ENCODE assay signal across 8 cellular contexts in the genomic region with DNA sequence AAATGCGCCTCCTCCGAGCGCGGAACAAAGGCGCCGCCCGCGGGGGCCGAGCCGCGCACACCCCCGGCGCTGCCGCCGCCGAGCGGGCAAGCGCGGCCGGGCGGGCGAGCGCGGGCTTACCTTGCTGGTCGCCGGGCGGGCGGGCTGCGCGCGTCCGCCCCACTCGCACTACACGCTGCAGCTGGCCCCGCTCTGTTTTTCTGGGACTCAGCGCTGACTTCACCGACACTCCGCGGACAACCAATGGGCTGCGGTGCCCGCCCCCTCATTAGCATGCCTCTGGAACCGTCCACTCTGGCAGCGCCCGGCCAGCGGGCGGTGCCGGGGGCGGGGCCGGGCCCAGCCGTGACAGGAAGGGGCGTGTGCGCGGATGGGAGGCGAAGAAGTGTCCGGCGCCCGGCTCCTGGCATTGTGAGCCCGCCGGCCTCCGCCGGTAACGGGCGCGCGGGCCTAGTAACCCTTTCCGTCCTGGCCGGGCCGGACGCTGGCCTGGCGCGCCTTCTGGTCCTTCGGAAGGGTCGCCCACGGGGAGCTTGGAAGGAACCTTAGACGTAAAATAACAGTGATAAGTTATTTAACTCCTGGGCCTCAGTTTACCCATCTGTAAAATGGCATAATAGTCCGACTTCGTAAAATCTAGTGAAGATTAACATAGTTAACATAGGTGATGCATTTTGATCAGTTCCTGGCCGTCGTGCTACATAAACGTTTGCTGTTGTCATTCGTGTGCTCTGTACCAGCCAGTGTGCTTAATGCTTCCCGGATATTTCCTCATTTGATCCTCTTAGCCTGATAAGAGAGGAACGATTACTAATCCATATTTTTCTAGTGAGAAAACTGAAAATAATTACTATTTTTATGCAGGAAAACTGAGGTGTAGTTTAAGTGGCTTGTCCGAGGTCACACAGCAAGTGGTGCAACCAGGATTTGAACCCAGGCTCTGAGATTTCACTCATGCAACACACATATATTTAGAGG. TPM values are rescaled to one million over a fixed set of nuclear protein-coding genes. Genes with fewer than 3 reads are reported as not detected.
DNase-seq lines count a peak whose midpoint lies in the region; ATAC-seq, FAIRE-seq and TF ChIP-seq lines count a peak whose summit lies in the region.

A gene (minus strand): TSS at position 172 of the 978 bp plus-strand sequence. CDS start 120,236 bp downstream, outside the sequence.

- H3K4me3 Mint-ChIP-seq in WTC11, result peak within 1 kb of the TSS; percentile 99

- H3K27ac ChIP-seq in small intestine (ENCODE audit: low read depth in 1 of 2, low read length in 1 of 2), result peak within 1 kb of the TSS; percentile 61 to 84

- H3K27me3 Mint-ChIP-seq in WTC11 (ENCODE audit: low read depth), result peaks cover 3% of the 10 kb centered on the region; the same call in 1 of the 2 replicates

- no peak for FAIRE-seq in bronchial epithelial cell (lab: Jason Lieb, UNC)
- no peak for FAIRE-seq in small intestine (lab: Jason Lieb, UNC)

- no peak for TF ChIP-seq CTCF in WTC11 (IDR thresholded peaks at IDR 0.05)
- no peak for TF ChIP-seq CTCF in bronchial epithelial cell (IDR thresholded peaks at IDR 0.05; ENCODE audit: insufficient read depth, low read length, severe bottlenecking)

- H3K27me3 ChIP-seq in bronchial epithelial cell (ENCODE audit: control insufficient read depth, insufficient read depth, low read length) (peaks cover 2% of the 10 kb centered on the region), small intestine (ENCODE audit: control insufficient read depth in 2 of 2, insufficient read depth in 2 of 2, low read length in 2 of 2) (no peaks in the 10 kb centered on the region)

- H3K4me1 Mint-ChIP-seq in WTC11, result peaks cover 45% of the 10 kb centered on the region

- no peaks in the 10 kb centered on the region for H3K36me3 ChIP-seq in bronchial epithelial cell (ENCODE audit: control insufficient read depth, insufficient read depth, low read length)
- no peaks in the 10 kb centered on the region for H3K36me3 ChIP-seq in small intestine (ENCODE audit: control insufficient read depth in 2 of 2, insufficient read depth in 2 of 2, low read length in 2 of 2)

- H3K9me3 ChIP-seq in small intestine (ENCODE audit: control insufficient read depth, low read depth), result no peaks in the 10 kb centered on the region

- POLR2A ChIA-PET in WTC11 (lab: Charles Lee), result no interaction called here

- ATAC-seq in GM18909 (IDR thresholded peaks at IDR 0.05; ENCODE audit: poor library complexity, unreplicated experiment) (peak; percentile 99), HG03159 (IDR thresholded peaks at IDR 0.05; ENCODE audit: unreplicated experiment) (peak; percentile 99), WTC11 (peak; percentile 93)

- H3K4me3 ChIP-seq in bronchial epithelial cell (ENCODE audit: low read depth, low read length) (peak within 1 kb of the TSS; percentile 50), small intestine (ENCODE audit: low read depth in 1 of 2, low read length in 2 of 2) (peak within 1 kb of the TSS; percentile 70 to 81)

- in situ Hi-C loops in ACHN (cut with HindIII; ENCODE audit: low pct_ligation_motif_present, low pct_unique_long_range_greater_than_20kb, low sequenced_read_pairs), result no loop called here

- peak; percentile 98 for DNase-seq in ACHN
- DNase-seq in NCI-H2227 (lab: John Stamatoyannopoulos, UW; ENCODE audit: unreplicated experiment), result peak; percentile 96
- DNase-seq in WTC11 (ENCODE audit: low spot score), result peak; percentile 95
- DNase-seq in bronchial epithelial cell (ENCODE audit: low read depth), result peak; percentile 91
- DNase-seq in iPS-NIHi7 (ENCODE audit: extremely low spot score), result peak; percentile 99
- peak; percentile 96 for DNase-seq in small intestine

- no peaks in the 10 kb centered on the region for H3K9me3 Mint-ChIP-seq in WTC11

- CTCF ChIA-PET in WTC11 (lab: Charles Lee), result interaction anchor here (0.8 to 1.8 kb wide), 3 partner anchors 40 to 346 kb away, joined by 3 to 6 read pairs (median 5); a partner anchor contains a TSS

- WGBS in small intestine, 3 donors, result 2 to 5% (median 4%) methylated on average over 75 to 84 of the region's 84 CpGs

- H3K36me3 Mint-ChIP-seq in WTC11, result no peaks in the 10 kb centered on the region

- peaks cover 0 to 2% of the 10 kb centered on the region in 2 donors for H3K4me1 ChIP-seq in small intestine (ENCODE audit: control insufficient read depth in 2 of 2, insufficient read depth in 1 of 2, low read depth in 1 of 2, low read length in 1 of 2)

- H3K27ac Mint-ChIP-seq in WTC11, result peak within 1 kb of the TSS; percentile 96

TF ChIP-seq in WTC11, 78 proteins besides CTCF, POLR2A, EP300 and RAD21 (continues in another document):
- TF ChIP-seq, protein P1, sequence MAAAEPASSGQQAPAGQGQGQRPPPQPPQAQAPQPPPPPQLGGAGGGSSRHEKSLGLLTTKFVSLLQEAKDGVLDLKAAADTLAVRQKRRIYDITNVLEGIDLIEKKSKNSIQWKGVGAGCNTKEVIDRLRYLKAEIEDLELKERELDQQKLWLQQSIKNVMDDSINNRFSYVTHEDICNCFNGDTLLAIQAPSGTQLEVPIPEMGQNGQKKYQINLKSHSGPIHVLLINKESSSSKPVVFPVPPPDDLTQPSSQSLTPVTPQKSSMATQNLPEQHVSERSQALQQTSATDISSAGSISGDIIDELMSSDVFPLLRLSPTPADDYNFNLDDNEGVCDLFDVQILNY (CRISPR knock-in tag; IDR thresholded peaks at IDR 0.05), result 0 out of 2 replicates have a peak, but pooled peaks have one; percentile 24
- TF ChIP-seq RELA (CRISPR knock-in tag; IDR thresholded peaks at IDR 0.05; ENCODE audit: borderline replicate concordance) (no peak), SP1 (CRISPR knock-in tag; conservative IDR thresholded peaks at IDR 0.05) (peak; percentile 81), GTF2I (CRISPR knock-in tag; conservative IDR thresholded peaks at IDR 0.05) (peak; percentile 97), FOXK1 (CRISPR knock-in tag; IDR thresholded peaks at IDR 0.05) (peak; percentile 54; the same call in 1 of the 2 replicates), GABPB1 (CRISPR knock-in tag; IDR thresholded peaks at IDR 0.05) (0 out of 2 replicates have a peak, but pooled peaks have one; percentile 37), ZBTB21 (CRISPR knock-in tag; IDR thresholded peaks at IDR 0.05; ENCODE audit: borderline replicate concordance) (no peak)
- TF ChIP-seq, protein P2, sequence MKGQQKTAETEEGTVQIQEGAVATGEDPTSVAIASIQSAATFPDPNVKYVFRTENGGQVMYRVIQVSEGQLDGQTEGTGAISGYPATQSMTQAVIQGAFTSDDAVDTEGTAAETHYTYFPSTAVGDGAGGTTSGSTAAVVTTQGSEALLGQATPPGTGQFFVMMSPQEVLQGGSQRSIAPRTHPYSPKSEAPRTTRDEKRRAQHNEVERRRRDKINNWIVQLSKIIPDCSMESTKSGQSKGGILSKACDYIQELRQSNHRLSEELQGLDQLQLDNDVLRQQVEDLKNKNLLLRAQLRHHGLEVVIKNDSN (CRISPR knock-in tag; IDR thresholded peaks at IDR 0.05), result no peak
- TF ChIP-seq, protein P3, sequence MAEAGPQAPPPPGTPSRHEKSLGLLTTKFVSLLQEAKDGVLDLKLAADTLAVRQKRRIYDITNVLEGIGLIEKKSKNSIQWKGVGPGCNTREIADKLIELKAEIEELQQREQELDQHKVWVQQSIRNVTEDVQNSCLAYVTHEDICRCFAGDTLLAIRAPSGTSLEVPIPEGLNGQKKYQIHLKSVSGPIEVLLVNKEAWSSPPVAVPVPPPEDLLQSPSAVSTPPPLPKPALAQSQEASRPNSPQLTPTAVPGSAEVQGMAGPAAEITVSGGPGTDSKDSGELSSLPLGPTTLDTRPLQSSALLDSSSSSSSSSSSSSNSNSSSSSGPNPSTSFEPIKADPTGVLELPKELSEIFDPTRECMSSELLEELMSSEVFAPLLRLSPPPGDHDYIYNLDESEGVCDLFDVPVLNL (CRISPR knock-in tag; IDR thresholded peaks at IDR 0.05; ENCODE audit: borderline replicate concordance, low read depth), result no peak
- TF ChIP-seq, protein P4, sequence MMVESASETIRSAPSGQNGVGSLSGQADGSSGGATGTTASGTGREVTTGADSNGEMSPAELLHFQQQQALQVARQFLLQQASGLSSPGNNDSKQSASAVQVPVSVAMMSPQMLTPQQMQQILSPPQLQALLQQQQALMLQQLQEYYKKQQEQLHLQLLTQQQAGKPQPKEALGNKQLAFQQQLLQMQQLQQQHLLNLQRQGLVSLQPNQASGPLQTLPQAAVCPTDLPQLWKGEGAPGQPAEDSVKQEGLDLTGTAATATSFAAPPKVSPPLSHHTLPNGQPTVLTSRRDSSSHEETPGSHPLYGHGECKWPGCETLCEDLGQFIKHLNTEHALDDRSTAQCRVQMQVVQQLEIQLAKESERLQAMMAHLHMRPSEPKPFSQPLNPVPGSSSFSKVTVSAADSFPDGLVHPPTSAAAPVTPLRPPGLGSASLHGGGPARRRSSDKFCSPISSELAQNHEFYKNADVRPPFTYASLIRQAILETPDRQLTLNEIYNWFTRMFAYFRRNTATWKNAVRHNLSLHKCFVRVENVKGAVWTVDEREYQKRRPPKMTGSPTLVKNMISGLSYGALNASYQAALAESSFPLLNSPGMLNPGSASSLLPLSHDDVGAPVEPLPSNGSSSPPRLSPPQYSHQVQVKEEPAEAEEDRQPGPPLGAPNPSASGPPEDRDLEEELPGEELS (CRISPR knock-in tag; IDR thresholded peaks at IDR 0.05), result peak; percentile 26; the same call in 1 of the 2 replicates

RNA-seq across cellular contexts. Expression of the gene that starts here (rescaled TPM):
- total RNA-seq in WTC11 (2021), result 33.8 to 39.9 TPM (median 34.3 TPM) in 3 replicates
- under 0.01 and 0.13 TPM in 2 replicates for total RNA-seq in bronchial epithelial cell
- polyA plus RNA-seq in small intestine, result 10 to 100 TPM in 1 of 3 donors, 1 to 10 TPM in 2; 4.9 to 32.9 (median 7.3) TPM

Comparison
In these comparisons a context has a peak if more than half of its experiments do, and no peak if none do; other contexts are left out.
1. Peak in every context shown above with its lines: DNase-seq, ATAC-seq, H3K4me3 ChIP-seq and H3K27ac ChIP-seq.
2. RNA of the gene that starts here (total RNA-seq): 33.8 to 39.9 TPM in WTC11; under 0.01 to 0.13 TPM in bronchial epithelial cell; every median in the first group is over 10 times any median in the second.
3. Peak in DNase-seq and H3K4me3 ChIP-seq in bronchial epithelial cell; RNA of the gene not detected or under 1 TPM.